In genomic region chr5:1135696-1136525, GRCh38 we compare ENCODE assay signal across 2 cellular contexts.
A peak's percentile ranks its signal among the peaks of the same experiment; 100 is the strongest.
TF ChIP-seq lines count a peak whose summit lies in the region.

No MANE protein-coding gene starts in this region.

TF ChIP-seq in HepG2, 621 proteins besides CTCF, POLR2A, EP300 and RAD21 (continues in another document):
- no peak for TF ChIP-seq NPAS2 (CRISPR knock-in tag; IDR thresholded peaks at IDR 0.05; ENCODE audit: borderline replicate concordance)
- TF ChIP-seq MTA1 (CRISPR knock-in tag; IDR thresholded peaks at IDR 0.05; ENCODE audit: borderline replicate concordance), result peak; percentile 59; the same call in 1 of the 2 replicates
- no peak for TF ChIP-seq SOX6 (IDR thresholded peaks at IDR 0.05)
- no peak for TF ChIP-seq SOX6 (CRISPR knock-in tag; IDR thresholded peaks at IDR 0.05)
- TF ChIP-seq MAFK (conservative IDR thresholded peaks at IDR 0.05 in 1 of 2, IDR thresholded peaks at IDR 0.05 in 1 of 2; ENCODE audit: low read length in 2 of 2), result no peak
- TF ChIP-seq FOXP4 (CRISPR knock-in tag; IDR thresholded peaks at IDR 0.05), result peak; percentile 29; the same call in 1 of the 2 replicates
- TF ChIP-seq ZFP36L1 (CRISPR knock-in tag; IDR thresholded peaks at IDR 0.05), result no peak
- TF ChIP-seq ZNF382 (CRISPR knock-in tag; IDR thresholded peaks at IDR 0.05; ENCODE audit: borderline replicate concordance), result no peak
- no peak for TF ChIP-seq ZHX1 (CRISPR knock-in tag; IDR thresholded peaks at IDR 0.05; ENCODE audit: low read depth)
- TF ChIP-seq ZSCAN31 (CRISPR knock-in tag; IDR thresholded peaks at IDR 0.05; ENCODE audit: low read depth), result no peak
- peak; percentile 46; the same call in 1 of the 2 replicates for TF ChIP-seq ARID5B (CRISPR knock-in tag; IDR thresholded peaks at IDR 0.05)
- TF ChIP-seq ZNF510 (CRISPR knock-in tag; IDR thresholded peaks at IDR 0.05; ENCODE audit: low read depth), result no peak
- TF ChIP-seq ZNF747 (CRISPR knock-in tag; IDR thresholded peaks at IDR 0.05; ENCODE audit: borderline replicate concordance), result 0 out of 2 replicates have a peak, but pooled peaks have one; percentile 35
- no peak for TF ChIP-seq ZSCAN25 (CRISPR knock-in tag; IDR thresholded peaks at IDR 0.05)
- TF ChIP-seq SOX13 (IDR thresholded peaks at IDR 0.05), result no peak
- TF ChIP-seq SOX13 (CRISPR knock-in tag; conservative IDR thresholded peaks at IDR 0.05 in 1 of 2, IDR thresholded peaks at IDR 0.05 in 1 of 2), result 0 out of 4 replicates have a peak, but pooled peaks of 1 of the 2 experiments have one; percentile 12
- TF ChIP-seq ZNF776 (CRISPR knock-in tag; IDR thresholded peaks at IDR 0.05), result no peak

TF ChIP-seq in H1, 55 proteins besides CTCF, POLR2A, EP300 and RAD21:
- TF ChIP-seq RXRA (IDR thresholded peaks at IDR 0.05; ENCODE audit: insufficient read depth, low read depth, low read length) (no peak), YY1 (IDR thresholded peaks at IDR 0.05; ENCODE audit: low read depth, low read length) (no peak), CHD1 (IDR thresholded peaks at IDR 0.05; ENCODE audit: low read depth, low read length) (no peak), MAFK (IDR thresholded peaks at IDR 0.05; ENCODE audit: low read depth, low read length) (no peak)
